Comparison of ENCODE assay signal across 3 cellular contexts in genomic region chr11:123291201-123291869, GRCh38.
"Had no signal": no experiment of that assay in that cellular context is flagged by ENCODE, and none has a peak within 500 bp of the region (broad histone marks: within the 10 kb centered on the region; RNA-seq: fewer than 3 reads in every experiment).

No MANE protein-coding gene starts in this region.

- H3K4me3 ChIP-seq: GM12878 had no signal

- ATAC-seq: GM12878 had no signal

- DNase-seq: GDM1, GF-D8 had no signal
